5 cellular contexts compared by ENCODE assay signal in the genomic region with DNA sequence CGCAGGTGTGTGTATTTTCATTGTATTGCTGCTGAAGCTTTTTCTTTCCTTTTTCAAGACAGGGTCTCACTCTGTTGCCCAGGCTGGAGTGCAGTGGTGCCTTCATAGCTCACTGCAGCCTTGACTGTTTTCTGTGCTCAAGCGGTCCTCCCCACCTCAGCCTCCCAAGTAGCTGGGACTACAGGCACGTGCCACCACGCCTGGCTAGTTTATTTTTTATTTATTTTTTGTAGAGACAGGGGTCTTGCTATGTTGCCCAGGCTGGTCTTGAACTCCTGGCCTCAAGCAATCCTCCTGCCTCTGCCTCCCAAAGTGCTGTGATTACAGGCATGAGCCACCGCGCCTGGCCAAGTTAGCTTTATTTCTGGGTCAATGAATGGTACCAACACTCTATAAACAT. TPM values are rescaled to one million over a fixed set of nuclear protein-coding genes. Genes with fewer than 3 reads are reported as not detected.
DNase-seq lines count a peak whose midpoint lies in the region; ATAC-seq and TF ChIP-seq lines count a peak whose summit lies in the region.
"Not testable (repeated sequence)": the region's sequence is repeated elsewhere in the genome, so short reads cannot be mapped to it uniquely, and the experiment has no call there.

No MANE protein-coding gene starts in this region.

- peak overlapping the region; percentile 72; the same call in 1 of the 2 replicates for H2AFZ ChIP-seq in GM23338
- peak overlapping the region; percentile 29; the same call in 1 of the 2 replicates for H2AFZ ChIP-seq in OCI-LY7 (ENCODE audit: low read length)

- H3K79me2 ChIP-seq in GM23338 (replicated peaks; ENCODE audit: insufficient read depth); OCI-LY7 (ENCODE audit: insufficient read depth, low read depth, low read length): not testable (repeated sequence)

- not testable (repeated sequence) for BruUV-seq in OCI-LY7 (replicated peaks; lab: Mats Ljungman, UMichigan)

- not testable (repeated sequence) for H3K27me3 ChIP-seq in GM23338 (ENCODE audit: insufficient read depth); layer of hippocampus (ENCODE audit: control insufficient read depth, insufficient read depth, low read length); ovary; thyroid gland

- H3K4me1 Mint-ChIP-seq in GM23338 = peaks cover 14% of the 10 kb centered on the region; the same call in 2 of the 3 replicates

- intact Hi-C loops in OCI-LY7 (cut with micrococcal nuclease; ENCODE audit: unreplicated experiment); thyroid gland (cut with DNase I): not testable (repeated sequence)
- intact Hi-C loops in ovary (cut with DNase I) = loop anchor here in 1 of 4 donors (2.0 kb wide), 1 partner anchor 140 kb away; no protein-coding TSS in a partner anchor

- not testable (repeated sequence) for H3K9me3 Mint-ChIP-seq in GM23338

- H3K36me3 ChIP-seq in GM23338 (ENCODE audit: insufficient read depth); OCI-LY7 (ENCODE audit: insufficient read depth, low read length); ovary; thyroid gland: not testable (repeated sequence)

- POLR2A ChIA-PET in OCI-LY7 (lab: Charles Lee) = interaction anchor here (0.5 to 2.3 kb wide), 14 partner anchors 12 to 944 kb away, joined by 3 to 11 read pairs (median 4); no protein-coding TSS in a partner anchor

- ATAC-seq in GM23338 = not testable (repeated sequence)

- H3K27ac Mint-ChIP-seq in GM23338 = not testable (repeated sequence)

- not testable (repeated sequence) for H3K9me2 ChIP-seq in GM23338 (ENCODE audit: insufficient read depth); OCI-LY7 (ENCODE audit: insufficient read depth, low read length)

- H3K4me3 ChIP-seq in GM23338; OCI-LY7 (ENCODE audit: low read depth, low read length, poor library complexity, severe bottlenecking); ovary; thyroid gland (replicated peaks in 1 of 3): not testable (repeated sequence)

- CTCF ChIA-PET in OCI-LY7 (lab: Charles Lee; ENCODE audit: unreplicated experiment) = not testable (repeated sequence)

- H3K9me3 ChIP-seq in OCI-LY7 (ENCODE audit: low read length); ovary; thyroid gland: not testable (repeated sequence)

- H4K20me1 ChIP-seq in GM23338 (replicated peaks; ENCODE audit: insufficient read depth); OCI-LY7 (ENCODE audit: insufficient read depth, low read length): not testable (repeated sequence)

- H3K36me3 Mint-ChIP-seq in GM23338 (ENCODE audit: low read depth) = not testable (repeated sequence)

- H3K4me3 Mint-ChIP-seq in GM23338 = not testable (repeated sequence)

- TF ChIP-seq CTCF in GM23338 (conservative IDR thresholded peaks at IDR 0.05; ENCODE audit: low read depth in 2 of 2); OCI-LY7 (conservative IDR thresholded peaks at IDR 0.05; ENCODE audit: low read length); ovary (IDR thresholded peaks at IDR 0.05); thyroid gland (IDR thresholded peaks at IDR 0.05): not testable (repeated sequence)

- H3K4me2 ChIP-seq in GM23338; OCI-LY7 (ENCODE audit: low read length): not testable (repeated sequence)

- TF ChIP-seq EP300 in ovary (IDR thresholded peaks at IDR 0.05) = not testable (repeated sequence)

- H3K27ac ChIP-seq in GM23338 (ENCODE audit: low read depth); OCI-LY7 (ENCODE audit: low read depth, low read length, poor library complexity, severe bottlenecking): not testable (repeated sequence)
- H3K27ac ChIP-seq in layer of hippocampus (ENCODE audit: low read depth, low read length) (peak overlapping the region; percentile 2), ovary (peak overlapping the region; percentile 27 to 69), thyroid gland (peak overlapping the region in 2 of 3 donors; percentile 70 to 82)

- not testable (repeated sequence) for H3K4me1 ChIP-seq in GM23338 (ENCODE audit: insufficient read depth); ovary (ENCODE audit: insufficient read depth)
- peaks cover 12% of the 10 kb centered on the region for H3K4me1 ChIP-seq in OCI-LY7 (ENCODE audit: insufficient read depth, low read length, poor library complexity, severe bottlenecking)
- peaks cover 30 to 31% of the 10 kb centered on the region in 2 donors for H3K4me1 ChIP-seq in thyroid gland

- H3F3A ChIP-seq in GM23338 (replicated peaks; ENCODE audit: low read depth) = not testable (repeated sequence)

- 89 to 92% (median 92%) methylated on average over 6 of the region's 6 CpGs for WGBS in ovary, 3 donors
- 84% methylated on average over 6 of the region's 6 CpGs for WGBS in thyroid gland, 2 donors

- not testable (repeated sequence) for DNase-seq in GM23338 (ENCODE audit: low spot score); OCI-LY7 (ENCODE audit: low spot score); ovary
- DNase-seq in thyroid gland = peak in 1 of 2 donors; percentile 57

- not testable (repeated sequence) for H3K27me3 Mint-ChIP-seq in GM23338 (ENCODE audit: insufficient read depth, low read depth, poor library complexity)

- not testable (repeated sequence) for TF ChIP-seq POLR2A in ovary (IDR thresholded peaks at IDR 0.05)
- peak in 1 of 2 donors; percentile 2 for TF ChIP-seq POLR2A in thyroid gland (IDR thresholded peaks at IDR 0.05)

RNA-seq across cellular contexts. Expression of a gene that starts 47.0 kb away (rescaled TPM):
- 1.3 and 3.1 TPM in 2 replicates for total RNA-seq in GM23338 (2014; rRNA removed; shearing (Covaris generic))
- polyA plus RNA-seq in GM23338 (2016; fragmentation: Nextera tagmentation; extraction: Ambion mirVana) (8.4 and 9.3 TPM in 2 replicates), ovary (1 to 10 TPM; 7.5 to 8.8 TPM)
- total RNA-seq in OCI-LY7 (2014; rRNA removed; shearing (Covaris generic)) = 9.1 and 18.8 TPM in 2 replicates
- total RNA-seq in OCI-LY7 (2022) (10.3 and 12.5 TPM in 2 replicates), ovary (10 to 100 TPM in 5 of 7 donors, 1 to 10 TPM in 2; 7.9 to 17.9 (median 14.0) TPM), thyroid gland (10 to 100 TPM; 14.0 to 75.9 (median 18.7) TPM)
